In genomic region chr6:156359912-156360311, GRCh38 we compare ENCODE assay signal across 18 cellular contexts.
DNase-seq lines count a peak whose midpoint lies in the region; ATAC-seq and TF ChIP-seq lines count a peak whose summit lies in the region.
"Had no signal": no experiment of that assay in that cellular context is flagged by ENCODE, and none has a peak within 500 bp of the region (broad histone marks: within the 10 kb centered on the region; RNA-seq: fewer than 3 reads in every experiment).

No MANE protein-coding gene starts in this region.

- POLR2A ChIA-PET in AG04450 (lab: Yijun Ruan, JAX) = no interaction called here

- H3K4me3 ChIP-seq in AG04450 (ENCODE audit: low read depth, low read length) (no peak overlapping the region), NT2/D1 (ENCODE audit: insufficient read length, low read depth) (no peak overlapping the region), fibroblast of the aortic adventitia (ENCODE audit: low read depth, low read length) (no peak overlapping the region)
- H3K4me3 ChIP-seq: adrenal gland; BLaER1 treated with 17β-estradiol and CSF1 and Interleukin-3, amounts not matched to agents 10 nM and 100 nM; hepatocyte; left ventricle myocardium inferior; MG63 had no signal

- H3K27me3 ChIP-seq in AG04450 (ENCODE audit: control insufficient read depth, insufficient read depth, low read length) (no peaks in the 10 kb centered on the region), NT2/D1 (ENCODE audit: insufficient read depth, insufficient read length) (no peaks in the 10 kb centered on the region)
- H3K27me3 ChIP-seq: adrenal gland; BLaER1 treated with 17β-estradiol and CSF1 and Interleukin-3, amounts not matched to agents 10 nM and 100 nM; hepatocyte; MG63 had no signal

- no peak overlapping the region for H3K9ac ChIP-seq in NT2/D1 (ENCODE audit: insufficient read length, low read depth)
- H3K9ac ChIP-seq: BLaER1 treated with 17β-estradiol and CSF1 and Interleukin-3, amounts not matched to agents 10 nM and 100 nM had no signal

- no peaks in the 10 kb centered on the region for H3K36me3 ChIP-seq in NT2/D1 (ENCODE audit: insufficient read depth, insufficient read length, low read length)
- H3K36me3 ChIP-seq: adrenal gland; BLaER1 treated with 17β-estradiol and CSF1 and Interleukin-3, amounts not matched to agents 10 nM and 100 nM; left ventricle myocardium inferior; MG63 had no signal

- no peak overlapping the region for H3K27ac ChIP-seq in AG04450 (ENCODE audit: low read depth, low read length)
- H3K27ac ChIP-seq: adrenal gland; BLaER1 treated with 17β-estradiol and CSF1 and Interleukin-3, amounts not matched to agents 10 nM and 100 nM; hepatocyte; left ventricle myocardium inferior had no signal

- no peak for DNase-seq in AG04450 (ENCODE audit: low read depth, low spot score)
- DNase-seq in NT2/D1 (ENCODE audit: low read depth, low spot score) = peak; percentile 16
- DNase-seq in fibroblast of the aortic adventitia (ENCODE audit: low read depth) = no peak
- no peak for DNase-seq in T-helper 2 cell
- no peak for DNase-seq in omental fat pad (ENCODE audit: low spot score)
- no peak for DNase-seq in NCI-H1436 treated with DMSO at 0.1 percent for 48 hours (lab: John Stamatoyannopoulos, UW)
- DNase-seq: activated CD4-positive, alpha-beta memory T cell treated with anti-CD3 and anti-CD28 coated beads for 36 hours; adrenal gland; left ventricle myocardium inferior; MG63; NK-92 treated with Interleukin-12 subunit alpha and Interleukin-12 subunit beta, amount 100 ng/mL, for 24 hours; SIG-M5; small intestine; stimulated activated naive CD8-positive, alpha-beta T cell treated with anti-CD3 and anti-CD28 coated beads, Interleukin-15, Interleukin-2, amounts not matched to agents 100 U/mL and 50 U/mL, for 24 hours had no signal

- no peaks in the 10 kb centered on the region for H3K4me1 ChIP-seq in NT2/D1 (ENCODE audit: insufficient read depth, insufficient read length)
- H3K4me1 ChIP-seq: adrenal gland; BLaER1 treated with 17β-estradiol and CSF1 and Interleukin-3, amounts not matched to agents 10 nM and 100 nM; left ventricle myocardium inferior had no signal

- H3K9me3 ChIP-seq in AG04450 (ENCODE audit: control insufficient read depth, insufficient read depth, low read length) (no peaks in the 10 kb centered on the region), NT2/D1 (ENCODE audit: insufficient read depth, low read length) (no peaks in the 10 kb centered on the region)
- H3K9me3 ChIP-seq: adrenal gland, left ventricle myocardium inferior, MG63 had no signal

- no peak for ATAC-seq in GM18498 (IDR thresholded peaks at IDR 0.05; ENCODE audit: unreplicated experiment)
- ATAC-seq in omental fat pad (ENCODE audit: low FRiP score) = no peak
- ATAC-seq: stimulated activated naive CD8-positive, alpha-beta T cell treated with anti-CD3 and anti-CD28 coated beads, Interleukin-15, Interleukin-2, amounts not matched to agents 100 U/mL and 50 U/mL, for 24 hours had no signal

- CTCF ChIA-PET in AG04450 (lab: Charles Lee) = no interaction called here

- peak; percentile 33 for TF ChIP-seq CTCF in AG04450 (IDR thresholded peaks at IDR 0.05; ENCODE audit: low read depth, low read length)
- TF ChIP-seq CTCF in GM12874 (IDR thresholded peaks at IDR 0.05; ENCODE audit: insufficient read depth, low read depth, low read length) = peak; percentile 46; the same call in 1 of the 2 replicates
- TF ChIP-seq CTCF in fibroblast of the aortic adventitia (IDR thresholded peaks at IDR 0.05; ENCODE audit: insufficient read depth, low read length) = peak; percentile 22
- TF ChIP-seq CTCF in omental fat pad (IDR thresholded peaks at IDR 0.05) = no peak

Comparison
In these comparisons a context has a peak if more than half of its experiments do, and no peak if none do; other contexts are left out.
1. CTCF ChIP-seq: peak in AG04450 (single experiment), GM12874 (single experiment) and fibroblast of the aortic adventitia (single experiment); none in omental fat pad (0 of 3).